ENCODE assay signal across 31 cellular contexts in genomic region chr5:83169938-83170337, GRCh38.
"Had no signal": no experiment of that assay in that cellular context is flagged by ENCODE, and none has a peak within 500 bp of the region (broad histone marks: within the 10 kb centered on the region; RNA-seq: fewer than 3 reads in every experiment).

No MANE protein-coding gene starts in this region.

- H3K9me3 ChIP-seq: adrenal gland, breast epithelium, colonic mucosa, gastrocnemius medialis, heart left ventricle had no signal

- H3K36me3 ChIP-seq: adrenal gland, breast epithelium, cardiac muscle cell, colonic mucosa, gastrocnemius medialis, heart left ventricle, WERI-Rb-1 had no signal

- H3K27me3 ChIP-seq: adrenal gland, breast epithelium, cardiac muscle cell, colonic mucosa, gastrocnemius medialis, heart left ventricle had no signal

- H3K27ac ChIP-seq: adrenal gland, breast epithelium, cardiac muscle cell, colonic mucosa, gastrocnemius medialis, heart left ventricle, WERI-Rb-1 had no signal

- H3K4me1 ChIP-seq: adrenal gland, breast epithelium, colonic mucosa, gastrocnemius medialis had no signal

- H3K4me3 ChIP-seq: adrenal gland, breast epithelium, cardiac muscle cell, colonic mucosa, gastrocnemius medialis, heart left ventricle had no signal

- DNase-seq: activated B cell treated with CpG ODN at 0.5 μM for 24 hours; activated CD4-positive, alpha-beta T cell treated with anti-CD3 and anti-CD28 coated beads for 48 hours; activated CD4-positive, alpha-beta T cell treated with anti-CD3 and anti-CD28 coated beads, Interleukin-2, amount 50 U/mL, for 1 hour; activated CD4-positive, alpha-beta T cell treated with anti-CD3 and anti-CD28 coated beads, Interleukin-2, amount 50 U/mL, for 48 hours; activated CD8-positive, alpha-beta memory T cell treated with anti-CD3 and anti-CD28 coated beads, Interleukin-2, amount 10 ng/mL, durations not matched to agents 7 days and 5 days; activated CD8-positive, alpha-beta memory T cell treated with anti-CD3 and anti-CD28 coated beads, Interleukin-2, amount 50 U/mL, for 4 hours; activated CD8-positive, alpha-beta T cell treated with anti-CD3 and anti-CD28 coated beads for 36 hours; activated effector memory CD4-positive, alpha-beta T cell treated with anti-CD3 and anti-CD28 coated beads, Interleukin-2, amount 50 U/mL, for 16 hours; activated naive CD4-positive, alpha-beta T cell treated with anti-CD3 and anti-CD28 coated beads for 36 hours; activated naive CD8-positive, alpha-beta T cell treated with anti-CD3 and anti-CD28 coated beads for 36 hours; activated naive CD8-positive, alpha-beta T cell treated with anti-CD3 and anti-CD28 coated beads, Interleukin-2, amount 50 U/mL, for 24 hours; activated T-cell treated with anti-CD3 and anti-CD28 coated beads, Interleukin-2, amount 50 U/mL, for 1 hour; activated T-cell treated with anti-CD3 and anti-CD28 coated beads, Interleukin-2, amount 50 U/mL, for 48 hours; adrenal gland; amygdala; aorta; central memory CD4-positive, alpha-beta T cell; cerebellar nuclear complex; colonic mucosa; effector CD8-positive, alpha-beta T cell; endodermal cell; foreskin fibroblast; gastrocnemius medialis; glutamatergic neuron; heart left ventricle; T-helper 9 cell; WERI-Rb-1 had no signal

- ATAC-seq: activated CD4-positive, CD25-positive, alpha-beta regulatory T cell treated with anti-CD3 and anti-CD28 coated beads, Interleukin-2, amount 50 U/mL, for 24 hours; activated CD8-positive, alpha-beta memory T cell treated with anti-CD3 and anti-CD28 coated beads, Interleukin-2, amount 10 ng/mL, durations not matched to agents 7 days and 5 days; activated CD8-positive, alpha-beta T cell treated with anti-CD3 and anti-CD28 coated beads for 36 hours; activated naive CD8-positive, alpha-beta T cell treated with anti-CD3 and anti-CD28 coated beads, Interleukin-2, amount 50 U/mL, for 24 hours; esophagus mucosa; gastrocnemius medialis; heart left ventricle had no signal
